ENCODE assay signal across 9 cellular contexts in the genomic region with DNA sequence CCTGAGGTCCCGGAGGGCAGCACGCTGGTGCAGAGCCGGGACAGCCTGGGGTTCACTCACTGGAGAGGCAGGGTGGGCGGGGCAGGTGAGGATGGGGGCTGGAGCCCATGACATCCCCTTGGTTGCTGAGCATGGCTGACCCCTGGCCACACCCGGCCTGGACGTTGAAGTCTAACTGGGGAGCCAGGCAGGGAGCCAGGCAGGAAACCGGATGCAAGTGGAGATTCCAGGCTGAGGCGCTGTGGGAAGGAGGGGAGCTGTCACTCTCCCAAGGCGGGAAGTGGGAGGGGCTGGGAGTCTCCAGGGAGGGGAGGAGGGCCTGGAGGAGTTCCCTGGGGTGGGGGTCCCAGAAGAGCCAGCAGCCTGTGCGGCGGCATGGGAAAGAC. TPM values are rescaled to one million over a fixed set of nuclear protein-coding genes. Genes with fewer than 3 reads are reported as not detected.
DNase-seq lines count a peak whose midpoint lies in the region; ATAC-seq lines count a peak whose summit lies in the region.
"Had no signal": no experiment of that assay in that cellular context is flagged by ENCODE, and none has a peak within 500 bp of the region (broad histone marks: within the 10 kb centered on the region; RNA-seq: fewer than 3 reads in every experiment).

No MANE protein-coding gene starts in this region.

- ATAC-seq in activated T-cell treated with anti-CD3 and anti-CD28 coated beads, Interleukin-2, amount 50 U/mL, for 4 hours: no peak
- no peak for ATAC-seq in GM18907 (IDR thresholded peaks at IDR 0.05; ENCODE audit: unreplicated experiment)

- peak overlapping the region; percentile 96 for H3K27ac ChIP-seq in temporal lobe (ENCODE audit: low read depth, low read length)

- no peaks in the 10 kb centered on the region for H3K27me3 Mint-ChIP-seq in activated T-cell treated with anti-CD3 and anti-CD28 coated beads, Interleukin-2, amount 50 U/mL, for 4 hours (ENCODE audit: low read depth)
- H3K27me3 Mint-ChIP-seq: activated naive CD8-positive, alpha-beta T cell had no signal

- peaks cover 24% of the 10 kb centered on the region for H3K4me1 Mint-ChIP-seq in activated T-cell treated with anti-CD3 and anti-CD28 coated beads, Interleukin-2, amount 50 U/mL, for 4 hours (ENCODE audit: low read depth)

- peak; percentile 4 for DNase-seq in activated T-cell treated with anti-CD3 and anti-CD28 coated beads, Interleukin-2, amount 50 U/mL, for 4 hours
- no peak for DNase-seq in activated T-cell treated with anti-CD3 and anti-CD28 coated beads, Interleukin-2, amount 50 U/mL, for 1 hour
- DNase-seq in dedifferentiated amniotic fluid mesenchymal stem cell (ENCODE audit: extremely low spot score) (peak; percentile 68), left kidney (ENCODE audit: low read depth, low spot score) (peak; percentile 91), HuH-7.5 (ENCODE audit: low spot score) (no peak)
- DNase-seq in activated naive CD4-positive, alpha-beta T cell treated with Interleukin-2 at 50 U/mL for 16 hours: no peak

- H3K4me3 Mint-ChIP-seq in activated T-cell treated with anti-CD3 and anti-CD28 coated beads, Interleukin-2, amount 50 U/mL, for 4 hours: no peak overlapping the region
- H3K4me3 Mint-ChIP-seq: activated naive CD8-positive, alpha-beta T cell had no signal

- H3K9me3 Mint-ChIP-seq in activated T-cell treated with anti-CD3 and anti-CD28 coated beads, Interleukin-2, amount 50 U/mL, for 4 hours: no peaks in the 10 kb centered on the region

- H3K36me3 Mint-ChIP-seq in activated T-cell treated with anti-CD3 and anti-CD28 coated beads, Interleukin-2, amount 50 U/mL, for 4 hours (ENCODE audit: insufficient read depth): no peaks in the 10 kb centered on the region
- H3K36me3 Mint-ChIP-seq: activated naive CD8-positive, alpha-beta T cell had no signal

RNA-seq across cellular contexts. Expression of gene INF2, which starts 7.7 kb away (rescaled TPM):
- total RNA-seq in activated T-cell treated with anti-CD3 and anti-CD28 coated beads, Interleukin-2, amount 50 U/mL, for 4 hours: 10 to 100 TPM; 51.8 to 54.9 (median 54.5) TPM
- 15.0 TPM for total RNA-seq in temporal lobe

RNA-seq across cellular contexts. Expression of gene ADSS1, which starts 42.3 kb away (rescaled TPM):
- 1 to 10 TPM in 1 of 3 donors, under 1 TPM in 2; 0.66 to 1.2 (median 0.69) TPM for total RNA-seq in activated T-cell treated with anti-CD3 and anti-CD28 coated beads, Interleukin-2, amount 50 U/mL, for 4 hours
- total RNA-seq in temporal lobe: 2.0 TPM

Comparison
In these comparisons a context has a peak if more than half of its experiments do, and no peak if none do; other contexts are left out.
1. DNase-seq: peak in activated T-cell treated with anti-CD3 and anti-CD28 coated beads, Interleukin-2, amount 50 U/mL, for 4 hours (single experiment), dedifferentiated amniotic fluid mesenchymal stem cell (single experiment) and left kidney (single experiment); none in activated T-cell treated with anti-CD3 and anti-CD28 coated beads, Interleukin-2, amount 50 U/mL, for 1 hour (single experiment), activated naive CD4-positive, alpha-beta T cell treated with Interleukin-2 at 50 U/mL for 16 hours (single experiment) and HuH-7.5 (single experiment).